In the genomic region with DNA sequence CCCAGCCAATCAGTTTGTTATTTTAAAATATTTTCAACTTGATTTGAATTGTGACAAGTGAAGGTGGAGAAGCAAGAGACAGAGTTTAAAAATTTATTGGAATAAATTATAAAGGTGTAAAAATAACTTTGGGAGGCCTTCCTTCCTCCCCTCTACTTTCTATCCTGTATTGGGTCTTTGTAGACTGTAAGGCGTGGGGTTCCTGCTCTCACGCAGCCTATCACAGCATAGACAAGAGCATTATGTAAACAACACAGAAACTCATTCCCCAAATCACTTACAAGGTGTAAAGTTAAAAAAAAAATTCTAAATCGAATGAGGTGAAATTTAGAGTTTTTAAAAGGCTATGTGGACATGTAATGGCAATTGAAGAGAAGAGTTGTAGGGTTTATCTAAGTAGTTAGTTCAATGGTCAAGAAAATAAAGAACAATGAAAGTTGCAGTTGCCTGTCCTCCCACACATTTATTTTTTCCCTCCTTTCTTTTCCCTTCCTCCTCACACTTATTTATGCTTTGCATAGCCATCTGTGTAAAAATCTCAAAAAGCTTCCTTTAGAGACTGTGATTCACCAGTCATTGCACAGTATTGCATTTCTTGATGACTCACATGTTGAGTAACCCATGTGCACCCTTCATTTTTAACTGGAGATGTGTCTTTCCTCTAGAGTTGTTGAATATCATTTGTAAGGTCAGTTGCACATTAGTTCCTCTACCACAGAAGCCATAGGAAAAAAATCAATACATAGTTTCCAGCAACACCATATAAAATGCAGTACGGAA, we compare ENCODE assay signal across 8 cellular contexts.
A peak's percentile ranks its signal among the peaks of the same experiment; 100 is the strongest.
DNase-seq lines count a peak whose midpoint lies in the region; ATAC-seq, FAIRE-seq and TF ChIP-seq lines count a peak whose summit lies in the region.

No MANE protein-coding gene starts in this region.

- TF ChIP-seq EP300 in A549 (IDR thresholded peaks at IDR 0.05) (peak; percentile 56 to 64; a peak in 2 of 5 replicates), SK-N-SH (IDR thresholded peaks at IDR 0.05; ENCODE audit: borderline replicate concordance in 1 of 2, low read depth in 1 of 2, low read length in 1 of 2) (peak in 1 of 2 experiments; percentile 67; a peak in 1 of 4 replicates), sigmoid colon (IDR thresholded peaks at IDR 0.05) (no peak)

- POLR2A ChIA-PET in A549 (lab: Yijun Ruan, JAX): no interaction called here
- POLR2A ChIA-PET in SK-N-SH (lab: Yijun Ruan, JAX): no interaction called here
- POLR2A ChIA-PET in CD4-positive, alpha-beta memory T cell (lab: Charles Lee; ENCODE audit: partially characterized antibody): no interaction called here

- H3K4me1 ChIP-seq in A549: peaks cover 22% of the 10 kb centered on the region; the same call in 2 of the 3 replicates
- H3K4me1 ChIP-seq in SK-N-SH (ENCODE audit: control insufficient read depth in 1 of 2, insufficient read depth in 2 of 2, low read depth in 1 of 2, low read length in 1 of 2): peaks cover 2 to 28% of the 10 kb centered on the region in 2 experiments; a peak in 3 of 4 replicates
- no peaks in the 10 kb centered on the region for H3K4me1 ChIP-seq in CD4-positive, alpha-beta memory T cell (ENCODE audit: insufficient read depth, low read length)
- H3K4me1 ChIP-seq in sigmoid colon: no peaks in the 10 kb centered on the region

- H3K27ac Mint-ChIP-seq in CD4-positive, alpha-beta memory T cell: no peak overlapping the region

- H3K27ac ChIP-seq in A549 (peak overlapping the region; percentile 70 to 85), SK-N-SH (ENCODE audit: low read depth in 2 of 2, low read length in 1 of 2) (peak overlapping the region; percentile 31 to 86; a peak in 3 of 4 replicates), sigmoid colon (no peak overlapping the region)
- H3K27ac ChIP-seq in CD4-positive, alpha-beta memory T cell (ENCODE audit: low read depth, low read length): no peak overlapping the region

- H3K4me1 Mint-ChIP-seq in CD4-positive, alpha-beta memory T cell: peaks cover 0 to 2% (median 0%) of the 10 kb centered on the region in 4 donors

- no peak overlapping the region for H2AFZ ChIP-seq in SK-N-SH (ENCODE audit: low read depth)

- intact Hi-C loops in CD4-positive, alpha-beta memory T cell (cut with micrococcal nuclease): no loop called here
- intact Hi-C loops in sigmoid colon (cut with DNase I): no loop called here

- no peaks in the 10 kb centered on the region for H3K27me3 ChIP-seq in SK-N-SH (ENCODE audit: insufficient read depth)
- H3K27me3 ChIP-seq in CD4-positive, alpha-beta memory T cell (ENCODE audit: insufficient read depth, low read length): no peaks in the 10 kb centered on the region
- no peaks in the 10 kb centered on the region for H3K27me3 ChIP-seq in sigmoid colon

- TF ChIP-seq POLR2A in A549 (IDR thresholded peaks at IDR 0.05; ENCODE audit: low read length) (no peak), sigmoid colon (IDR thresholded peaks at IDR 0.05) (no peak)

- FAIRE-seq in A549 (lab: Jason Lieb, UNC): peak; percentile 51

- DNase-seq in A549 (ENCODE audit: low read depth in 1 of 2, low spot score in 1 of 2): peak; percentile 9 to 74
- peak; percentile 80 for DNase-seq in H4 (ENCODE audit: low spot score)
- DNase-seq in SK-N-SH: no peak
- DNase-seq in foreskin melanocyte: peak; percentile 64
- no peak for DNase-seq in NCI-H526 (lab: John Stamatoyannopoulos, UW)
- no peak for DNase-seq in CD4-positive, alpha-beta memory T cell
- no peak for DNase-seq in activated CD8-positive, alpha-beta memory T cell treated with anti-CD3 and anti-CD28 coated beads for 24 hours
- DNase-seq in sigmoid colon: no peak

- TF ChIP-seq CTCF in A549 (IDR thresholded peaks at IDR 0.05) (no peak), SK-N-SH (IDR thresholded peaks at IDR 0.05) (no peak), sigmoid colon (IDR thresholded peaks at IDR 0.05) (no peak)

- peaks cover 22% of the 10 kb centered on the region for H3K79me2 ChIP-seq in SK-N-SH (ENCODE audit: insufficient read depth)

- CTCF ChIA-PET in A549 (lab: Yijun Ruan, JAX): no interaction called here
- CTCF ChIA-PET in SK-N-SH (lab: Yijun Ruan, JAX): no interaction called here
- CTCF ChIA-PET in CD4-positive, alpha-beta memory T cell (lab: Charles Lee; ENCODE audit: partially characterized antibody): no interaction called here

- peak overlapping the region; percentile 44 for H3K4me2 ChIP-seq in A549
- H3K4me2 ChIP-seq in SK-N-SH: peak overlapping the region; percentile 0; the same call in 1 of the 2 replicates

- no peaks in the 10 kb centered on the region for H3K9me2 ChIP-seq in SK-N-SH

- H3K9me3 Mint-ChIP-seq in CD4-positive, alpha-beta memory T cell: peaks cover 0 to 4% (median 0%) of the 10 kb centered on the region in 8 donors

- H3K27me3 Mint-ChIP-seq in CD4-positive, alpha-beta memory T cell: no peaks in the 10 kb centered on the region

- no peak overlapping the region for H3K4me3 Mint-ChIP-seq in CD4-positive, alpha-beta memory T cell

- H3K36me3 ChIP-seq in SK-N-SH (replicated peaks in 1 of 2; ENCODE audit: control insufficient read depth in 1 of 2, insufficient read depth in 2 of 2, low read length in 1 of 2) (peaks cover 3 to 36% of the 10 kb centered on the region in 2 experiments), sigmoid colon (no peaks in the 10 kb centered on the region)
- no peaks in the 10 kb centered on the region for H3K36me3 ChIP-seq in CD4-positive, alpha-beta memory T cell (ENCODE audit: insufficient read depth, low read length)

- H3K4me3 ChIP-seq in A549: no peak overlapping the region
- no peak overlapping the region for H3K4me3 ChIP-seq in SK-N-SH (ENCODE audit: low read depth in 2 of 2, low read length in 1 of 2)
- no peak overlapping the region for H3K4me3 ChIP-seq in CD4-positive, alpha-beta memory T cell (ENCODE audit: low read length in 2 of 2)
- H3K4me3 ChIP-seq in sigmoid colon: no peak overlapping the region

- no peaks in the 10 kb centered on the region for H3K9me3 ChIP-seq in A549
- H3K9me3 ChIP-seq in SK-N-SH: no peaks in the 10 kb centered on the region
- no peaks in the 10 kb centered on the region for H3K9me3 ChIP-seq in CD4-positive, alpha-beta memory T cell (ENCODE audit: control insufficient read depth in 1 of 2, low read length in 2 of 2)
- H3K9me3 ChIP-seq in sigmoid colon: no peaks in the 10 kb centered on the region

- WGBS in A549 (ENCODE audit: missing lambda C conversion rate): 53% methylated on average over 4 of the region's 4 CpGs
- WGBS in SK-N-SH (ENCODE audit: low lambda C conversion rate): 72% methylated on average over 4 of the region's 4 CpGs
- WGBS in sigmoid colon, 2 donors: 89% methylated on average over 4 of the region's 4 CpGs

- peak; percentile 92 to 99 for ATAC-seq in A549

- no peaks in the 10 kb centered on the region for H3K36me3 Mint-ChIP-seq in CD4-positive, alpha-beta memory T cell

- peak overlapping the region; percentile 8; the same call in 1 of the 2 replicates for H3K9ac ChIP-seq in SK-N-SH

- TF ChIP-seq RAD21 in A549 (conservative IDR thresholded peaks at IDR 0.05 in 1 of 2, IDR thresholded peaks at IDR 0.05 in 1 of 2): 0 out of 5 replicates have a peak, but pooled peaks of 1 of the 2 experiments have one; percentile 25
- TF ChIP-seq RAD21 in SK-N-SH (IDR thresholded peaks at IDR 0.05; ENCODE audit: low read length): no peak

- H3F3A ChIP-seq in SK-N-SH (replicated peaks; ENCODE audit: insufficient read depth): peaks cover 14% of the 10 kb centered on the region

- H4K20me1 ChIP-seq in SK-N-SH (ENCODE audit: insufficient read depth): no peaks in the 10 kb centered on the region

TF ChIP-seq in A549, 52 proteins besides CTCF, POLR2A, EP300 and RAD21 (continues in another document):
- TF ChIP-seq JUNB (IDR thresholded peaks at IDR 0.05) (peak; percentile 95), CBX8 (IDR thresholded peaks at IDR 0.05) (no peak), CHD4 (IDR thresholded peaks at IDR 0.05; ENCODE audit: borderline replicate concordance) (no peak), CBX2 (IDR thresholded peaks at IDR 0.05; ENCODE audit: borderline replicate concordance, low read depth) (no peak)
- TF ChIP-seq, protein P1, sequence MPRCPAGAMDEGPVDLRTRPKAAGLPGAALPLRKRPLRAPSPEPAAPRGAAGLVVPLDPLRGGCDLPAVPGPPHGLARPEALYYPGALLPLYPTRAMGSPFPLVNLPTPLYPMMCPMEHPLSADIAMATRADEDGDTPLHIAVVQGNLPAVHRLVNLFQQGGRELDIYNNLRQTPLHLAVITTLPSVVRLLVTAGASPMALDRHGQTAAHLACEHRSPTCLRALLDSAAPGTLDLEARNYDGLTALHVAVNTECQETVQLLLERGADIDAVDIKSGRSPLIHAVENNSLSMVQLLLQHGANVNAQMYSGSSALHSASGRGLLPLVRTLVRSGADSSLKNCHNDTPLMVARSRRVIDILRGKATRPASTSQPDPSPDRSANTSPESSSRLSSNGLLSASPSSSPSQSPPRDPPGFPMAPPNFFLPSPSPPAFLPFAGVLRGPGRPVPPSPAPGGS (IDR thresholded peaks at IDR 0.05): peak; percentile 70; the same call in 1 of the 3 replicates

TF ChIP-seq in SK-N-SH, 30 proteins besides CTCF, POLR2A, EP300 and RAD21 (continues in another document):
- TF ChIP-seq MEF2A (IDR thresholded peaks at IDR 0.05; ENCODE audit: borderline replicate concordance, low read depth) (no peak), ELF1 (IDR thresholded peaks at IDR 0.05) (no peak), FOXJ3 (CRISPR knock-in tag; IDR thresholded peaks at IDR 0.05) (no peak), CHD2 (IDR thresholded peaks at IDR 0.05; ENCODE audit: low read length, partially characterized antibody) (no peak), TAF1 (IDR thresholded peaks at IDR 0.05; ENCODE audit: borderline replicate concordance, low read depth, low read length) (no peak), TCF12 (IDR thresholded peaks at IDR 0.05) (peak; percentile 87), SMC3 (IDR thresholded peaks at IDR 0.05; ENCODE audit: low read depth, low read length) (no peak), MXI1 (IDR thresholded peaks at IDR 0.05; ENCODE audit: low read depth, low read length) (no peak)
- TF ChIP-seq, protein P2, sequence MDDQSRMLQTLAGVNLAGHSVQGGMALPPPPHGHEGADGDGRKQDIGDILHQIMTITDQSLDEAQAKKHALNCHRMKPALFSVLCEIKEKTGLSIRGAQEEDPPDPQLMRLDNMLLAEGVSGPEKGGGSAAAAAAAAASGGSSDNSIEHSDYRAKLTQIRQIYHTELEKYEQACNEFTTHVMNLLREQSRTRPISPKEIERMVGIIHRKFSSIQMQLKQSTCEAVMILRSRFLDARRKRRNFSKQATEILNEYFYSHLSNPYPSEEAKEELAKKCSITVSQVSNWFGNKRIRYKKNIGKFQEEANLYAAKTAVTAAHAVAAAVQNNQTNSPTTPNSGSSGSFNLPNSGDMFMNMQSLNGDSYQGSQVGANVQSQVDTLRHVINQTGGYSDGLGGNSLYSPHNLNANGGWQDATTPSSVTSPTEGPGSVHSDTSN (IDR thresholded peaks at IDR 0.05): peak; percentile 71
- TF ChIP-seq, protein P3, sequence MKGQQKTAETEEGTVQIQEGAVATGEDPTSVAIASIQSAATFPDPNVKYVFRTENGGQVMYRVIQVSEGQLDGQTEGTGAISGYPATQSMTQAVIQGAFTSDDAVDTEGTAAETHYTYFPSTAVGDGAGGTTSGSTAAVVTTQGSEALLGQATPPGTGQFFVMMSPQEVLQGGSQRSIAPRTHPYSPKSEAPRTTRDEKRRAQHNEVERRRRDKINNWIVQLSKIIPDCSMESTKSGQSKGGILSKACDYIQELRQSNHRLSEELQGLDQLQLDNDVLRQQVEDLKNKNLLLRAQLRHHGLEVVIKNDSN (IDR thresholded peaks at IDR 0.05; ENCODE audit: borderline replicate concordance, low read depth): no peak

Comparison
In these comparisons a context has a peak if more than half of its experiments do, and no peak if none do; other contexts are left out.
1. DNase-seq: peak in A549 (2 of 2), H4 (single experiment) and foreskin melanocyte (single experiment); none in SK-N-SH (single experiment), NCI-H526 (0 of 2), CD4-positive, alpha-beta memory T cell (0 of 5), activated CD8-positive, alpha-beta memory T cell treated with anti-CD3 and anti-CD28 coated beads for 24 hours (single experiment) and sigmoid colon (single experiment).
2. H3K27ac ChIP-seq: peak in A549 (2 of 2) and SK-N-SH (2 of 2); none in CD4-positive, alpha-beta memory T cell (single experiment) and sigmoid colon (0 of 4).